16 cellular contexts compared by ENCODE assay signal in the genomic region with DNA sequence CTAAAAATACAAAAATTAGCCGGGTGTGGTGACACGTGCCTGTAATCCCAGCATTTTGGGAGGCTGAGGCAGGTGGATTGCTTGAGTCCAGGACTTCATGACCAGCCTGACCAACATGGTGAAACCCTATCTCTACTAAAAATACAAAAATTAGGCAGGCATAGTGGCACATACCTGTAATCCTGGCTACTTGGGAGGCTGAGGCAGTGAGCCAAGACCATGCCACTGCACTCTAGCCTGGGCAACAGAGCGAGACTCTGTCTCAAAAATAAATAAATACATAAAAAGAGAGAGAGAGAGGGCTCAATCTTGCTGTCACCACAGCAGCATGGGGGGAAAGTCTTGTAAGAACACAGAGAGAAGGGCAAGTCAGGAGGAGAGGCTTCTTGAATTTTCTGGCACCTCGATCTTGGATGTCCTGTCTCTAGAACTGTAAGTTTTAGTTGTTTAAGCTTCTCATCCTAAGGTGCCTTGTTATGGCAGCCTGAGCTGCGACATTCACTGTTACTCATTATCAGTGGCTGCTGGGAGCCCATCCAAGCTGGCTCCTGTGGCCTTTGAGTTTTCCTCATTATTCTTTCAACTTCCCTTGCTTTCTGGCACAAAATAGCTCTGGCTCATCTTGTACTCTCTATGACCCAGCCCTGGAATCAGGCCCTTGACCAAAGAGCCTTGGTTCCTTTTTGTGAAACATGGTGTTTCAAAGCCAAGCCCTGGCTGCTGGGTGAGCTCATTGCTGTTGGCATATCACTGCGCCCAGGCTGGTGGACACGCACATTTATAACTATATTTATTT. TPM values are rescaled to one million over a fixed set of nuclear protein-coding genes. Genes with fewer than 3 reads are reported as not detected.
A peak's percentile ranks its signal among the peaks of the same experiment; 100 is the strongest.
DNase-seq lines count a peak whose midpoint lies in the region; ATAC-seq and TF ChIP-seq lines count a peak whose summit lies in the region.
"Had no signal": no experiment of that assay in that cellular context is flagged by ENCODE, and none has a peak within 500 bp of the region (broad histone marks: within the 10 kb centered on the region; RNA-seq: fewer than 3 reads in every experiment).

No MANE protein-coding gene starts in this region.

- DNase-seq in NCI-H2196 (lab: John Stamatoyannopoulos, UW; ENCODE audit: unreplicated experiment) = peak; percentile 22
- no peak for DNase-seq in NCI-H2196 treated with DMSO at 0.1 percent for 48 hours (lab: John Stamatoyannopoulos, UW; ENCODE audit: unreplicated experiment)
- DNase-seq in amniotic epithelial cell (ENCODE audit: low read depth) = peak; percentile 38
- peak in 1 of 3 donors; percentile 47 for DNase-seq in right cardiac atrium
- DNase-seq in testis = peak; percentile 71
- DNase-seq in stimulated activated CD4-positive, alpha-beta T cell treated with anti-CD3 and anti-CD28 coated beads, Interleukin-15, amount 100 ng/mL, for 24 hours = no peak
- no peak for DNase-seq in CD1c-positive myeloid dendritic cell (ENCODE audit: extremely low spot score)
- no peak for DNase-seq in activated gamma-delta T cell (lab: John Stamatoyannopoulos, UW)
- DNase-seq: 8988T; activated CD8-positive, alpha-beta T cell treated with anti-CD3 and anti-CD28 coated beads for 36 hours; activated naive CD4-positive, alpha-beta T cell treated with anti-CD3 and anti-CD28 coated beads, Interleukin-2, amount 50 U/mL, for 16 hours; DND-41; KBM-7; NCI-H2029 treated with DMSO at 0.1 percent for 48 hours; T-helper 2 cell; trophoblast cell had no signal

- TF ChIP-seq CTCF in testis (IDR thresholded peaks at IDR 0.05) = no peak

- H3K36me3 ChIP-seq in testis (ENCODE audit: low read depth, missing control alignments) = no peaks in the 10 kb centered on the region

- H3K4me1 ChIP-seq in right cardiac atrium (ENCODE audit: control insufficient read depth, insufficient read depth, low read length) (no peaks in the 10 kb centered on the region), testis (peaks cover 17% of the 10 kb centered on the region)

- no peak overlapping the region for H3K4me3 ChIP-seq in right cardiac atrium (ENCODE audit: low read length)
- no peak overlapping the region for H3K4me3 ChIP-seq in testis

- ATAC-seq in right cardiac atrium = peak; percentile 40 to 56
- ATAC-seq: activated CD8-positive, alpha-beta T cell treated with anti-CD3 and anti-CD28 coated beads for 36 hours had no signal

- H3K27ac ChIP-seq in right cardiac atrium (ENCODE audit: low read length) = no peak overlapping the region
- peak overlapping the region in 1 of 2 donors; percentile 60 for H3K27ac ChIP-seq in testis

- 70% methylated on average over 7 of the region's 7 CpGs for WGBS in right cardiac atrium
- 55 to 66% methylated on average over 7 of the region's 7 CpGs for WGBS in testis, 2 donors

- no peaks in the 10 kb centered on the region for H3K9me3 ChIP-seq in right cardiac atrium (ENCODE audit: control insufficient read depth, low read length)
- H3K9me3 ChIP-seq in testis = no peaks in the 10 kb centered on the region

- TF ChIP-seq POLR2A in testis (IDR thresholded peaks at IDR 0.05) = no peak

- H3K27me3 ChIP-seq in right cardiac atrium (ENCODE audit: control insufficient read depth, insufficient read depth) = no peaks in the 10 kb centered on the region
- no peaks in the 10 kb centered on the region for H3K27me3 ChIP-seq in testis

- intact Hi-C loops in right cardiac atrium (cut with DNase I) (no loop called here), testis (cut with DNase I; ENCODE audit: low total_unique reads) (no loop called here)

RNA-seq across cellular contexts. Expression of a gene that starts 8.0 kb away (rescaled TPM):
- total RNA-seq in right cardiac atrium (100 to 1,000 TPM; 122 to 162 (median 155) TPM), testis (100 to 1,000 TPM in 1 of 2 donors, 10 to 100 TPM in 1; 98.1 to 108 TPM)
- polyA plus RNA-seq in right cardiac atrium (170 TPM), testis (ENCODE audit: insufficient read depth, low read depth, low replicate concordance) (228 TPM)

RNA-seq across cellular contexts. Expression of a gene that starts 14.7 kb away (rescaled TPM):
- total RNA-seq in right cardiac atrium (under 1 TPM; 0.17 to 0.50 (median 0.39) TPM), testis (under 1 TPM; 0.19 to 0.63 TPM)
- polyA plus RNA-seq in right cardiac atrium (0.23 TPM), testis (ENCODE audit: insufficient read depth, low read depth, low replicate concordance) (0.65 TPM)

RNA-seq across cellular contexts. Expression of a gene that starts 25.8 kb away (rescaled TPM):
- total RNA-seq in right cardiac atrium (10 to 100 TPM; 41.7 to 46.6 (median 44.9) TPM), testis (10 to 100 TPM; 95.1 to 98.1 TPM)
- polyA plus RNA-seq in right cardiac atrium (61.6 TPM), testis (ENCODE audit: insufficient read depth, low read depth, low replicate concordance) (99.2 TPM)

RNA-seq across cellular contexts. Expression of a gene that starts 55.8 kb away (rescaled TPM):
- total RNA-seq in right cardiac atrium (10 to 100 TPM; 11.6 to 24.1 (median 18.6) TPM), testis (1 to 10 TPM; 4.6 to 7.4 TPM)
- polyA plus RNA-seq in right cardiac atrium (5.9 TPM), testis (ENCODE audit: insufficient read depth, low read depth, low replicate concordance) (16.3 TPM)

Comparison
In these comparisons a context has a peak if more than half of its experiments do, and no peak if none do; other contexts are left out.
1. DNase-seq: peak in NCI-H2196 (single experiment), amniotic epithelial cell (single experiment) and testis (single experiment); none in NCI-H2196 treated with DMSO at 0.1 percent for 48 hours (single experiment), stimulated activated CD4-positive, alpha-beta T cell treated with anti-CD3 and anti-CD28 coated beads, Interleukin-15, amount 100 ng/mL, for 24 hours (single experiment), CD1c-positive myeloid dendritic cell (single experiment) and activated gamma-delta T cell (single experiment).